In genomic region chr14:24162083-24162482, GRCh38 we compare ENCODE assay signal across 8 cellular contexts. TPM values are rescaled to one million over a fixed set of nuclear protein-coding genes. Genes with fewer than 3 reads are reported as not detected.
DNase-seq lines count a peak whose midpoint lies in the region; ATAC-seq, FAIRE-seq and TF ChIP-seq lines count a peak whose summit lies in the region.

No MANE protein-coding gene starts in this region.

- no peaks in the 10 kb centered on the region for H3K9me3 Mint-ChIP-seq in activated naive CD8-positive, alpha-beta T cell treated with anti-CD3 and anti-CD28 coated beads, Interleukin-2, amount 50 U/mL, for 24 hours
- H3K9me3 Mint-ChIP-seq in stimulated activated naive CD8-positive, alpha-beta T cell treated with anti-CD3 and anti-CD28 coated beads, Interleukin-15, Interleukin-2, amounts not matched to agents 100 ng/mL and 50 ng/mL, for 24 hours = no peaks in the 10 kb centered on the region

- ATAC-seq in activated naive CD8-positive, alpha-beta T cell treated with anti-CD3 and anti-CD28 coated beads, Interleukin-2, amount 50 U/mL, for 24 hours = peak; percentile 26

- H3K4me3 ChIP-seq in HUES64 (ENCODE audit: low read length) (0 out of 2 replicates have a peak overlapping the region, but pooled peaks have one; percentile 58), kidney (ENCODE audit: low read length in 2 of 2) (peak overlapping the region; percentile 98)

- FAIRE-seq in kidney (lab: Jason Lieb, UNC) = no peak

- H3K4me1 ChIP-seq in HUES64 (ENCODE audit: insufficient read depth, low read length) (peaks cover 3% of the 10 kb centered on the region; the same call in 1 of the 2 replicates), kidney (ENCODE audit: control insufficient read depth in 1 of 2, insufficient read depth in 1 of 2, low read depth in 1 of 2, low read length in 2 of 2) (peaks cover 11 to 20% of the 10 kb centered on the region in 2 donors)

- H3K36me3 ChIP-seq in HUES64 (ENCODE audit: insufficient read depth, low read length) (peaks cover 67% of the 10 kb centered on the region), kidney (ENCODE audit: control insufficient read depth in 1 of 2, insufficient read depth in 2 of 2, low read length in 2 of 2) (peaks cover 37 to 61% of the 10 kb centered on the region in 2 donors)

- intact Hi-C loops in kidney (cut with DNase I) = no loop called here

- peak overlapping the region; percentile 97 for H3K4me3 Mint-ChIP-seq in activated naive CD8-positive, alpha-beta T cell treated with anti-CD3 and anti-CD28 coated beads, Interleukin-2, amount 50 U/mL, for 24 hours
- peak overlapping the region; percentile 97 for H3K4me3 Mint-ChIP-seq in stimulated activated naive CD8-positive, alpha-beta T cell treated with anti-CD3 and anti-CD28 coated beads, Interleukin-15, Interleukin-2, amounts not matched to agents 100 ng/mL and 50 ng/mL, for 24 hours

- H3K27ac Mint-ChIP-seq in activated naive CD8-positive, alpha-beta T cell treated with anti-CD3 and anti-CD28 coated beads, Interleukin-2, amount 50 U/mL, for 24 hours = peak overlapping the region; percentile 100
- peak overlapping the region; percentile 100 for H3K27ac Mint-ChIP-seq in stimulated activated naive CD8-positive, alpha-beta T cell treated with anti-CD3 and anti-CD28 coated beads, Interleukin-15, Interleukin-2, amounts not matched to agents 100 ng/mL and 50 ng/mL, for 24 hours

- no peak overlapping the region for H3K27ac ChIP-seq in HUES64 (ENCODE audit: low read depth, low read length)
- peak overlapping the region; percentile 98 to 99 for H3K27ac ChIP-seq in kidney (ENCODE audit: low read depth in 2 of 2, low read length in 2 of 2)

- H3K27me3 ChIP-seq in HUES64 (ENCODE audit: insufficient read depth, low read length) = no peaks in the 10 kb centered on the region

- H3K4me1 Mint-ChIP-seq in activated naive CD8-positive, alpha-beta T cell treated with anti-CD3 and anti-CD28 coated beads, Interleukin-2, amount 50 U/mL, for 24 hours = peaks cover 46% of the 10 kb centered on the region
- H3K4me1 Mint-ChIP-seq in stimulated activated naive CD8-positive, alpha-beta T cell treated with anti-CD3 and anti-CD28 coated beads, Interleukin-15, Interleukin-2, amounts not matched to agents 100 ng/mL and 50 ng/mL, for 24 hours (ENCODE audit: low read depth) = peaks cover 51% of the 10 kb centered on the region

- peaks cover 66% of the 10 kb centered on the region for H3K36me3 Mint-ChIP-seq in activated naive CD8-positive, alpha-beta T cell treated with anti-CD3 and anti-CD28 coated beads, Interleukin-2, amount 50 U/mL, for 24 hours (ENCODE audit: low read depth)
- peaks cover 83% of the 10 kb centered on the region for H3K36me3 Mint-ChIP-seq in stimulated activated naive CD8-positive, alpha-beta T cell treated with anti-CD3 and anti-CD28 coated beads, Interleukin-15, Interleukin-2, amounts not matched to agents 100 ng/mL and 50 ng/mL, for 24 hours (ENCODE audit: low read depth)

- DNase-seq in activated naive CD8-positive, alpha-beta T cell treated with anti-CD3 and anti-CD28 coated beads, Interleukin-2, amount 50 U/mL, for 24 hours = peak; percentile 36
- DNase-seq in kidney = peak; percentile 61
- DNase-seq in DMS114 treated with DMSO at 0.1 percent for 48 hours (lab: John Stamatoyannopoulos, UW; ENCODE audit: unreplicated experiment) = no peak
- no peak for DNase-seq in NCI-H146 treated with DMSO at 0.1 percent for 48 hours (lab: John Stamatoyannopoulos, UW; ENCODE audit: unreplicated experiment)
- no peak for DNase-seq in GOT3 (lab: John Stamatoyannopoulos, UW)
- DNase-seq in NCI-H526 (lab: John Stamatoyannopoulos, UW) = no peak

- no peak for TF ChIP-seq CTCF in kidney (IDR thresholded peaks at IDR 0.05; ENCODE audit: borderline replicate concordance, extremely low read depth, insufficient read depth)

- H3K27me3 Mint-ChIP-seq in activated naive CD8-positive, alpha-beta T cell treated with anti-CD3 and anti-CD28 coated beads, Interleukin-2, amount 50 U/mL, for 24 hours = peaks cover 2% of the 10 kb centered on the region
- no peaks in the 10 kb centered on the region for H3K27me3 Mint-ChIP-seq in stimulated activated naive CD8-positive, alpha-beta T cell treated with anti-CD3 and anti-CD28 coated beads, Interleukin-15, Interleukin-2, amounts not matched to agents 100 ng/mL and 50 ng/mL, for 24 hours

- H3K9me3 ChIP-seq in HUES64 (ENCODE audit: insufficient read depth, low read depth, low read length) (no peaks in the 10 kb centered on the region), kidney (ENCODE audit: control insufficient read depth in 1 of 2, low read length in 2 of 2) (no peaks in the 10 kb centered on the region)

- no peak overlapping the region for H3K9ac ChIP-seq in HUES64 (ENCODE audit: low read depth, low read length)
- H3K9ac ChIP-seq in kidney (ENCODE audit: low read length in 2 of 2) = peak overlapping the region; percentile 96 to 98

- 95% methylated on average over 8 of the region's 8 CpGs for WGBS in HUES64

RNA-seq across cellular contexts. Expression of gene IRF9, which starts 1.0 kb away (rescaled TPM):
- 6.0 TPM for polyA plus RNA-seq in HUES64 (2013, experiment 1 of 2)
- polyA plus RNA-seq in HUES64 (2013, experiment 2 of 2) = 7.1 TPM
- total RNA-seq in kidney = 141 TPM
- polyA plus RNA-seq in kidney (ENCODE audit: insufficient read depth, low read depth, low replicate concordance) = 88.9 TPM

RNA-seq across cellular contexts. Expression of gene REC8, which starts 9.8 kb away (rescaled TPM):
- 26.2 TPM for polyA plus RNA-seq in HUES64 (2013, experiment 1 of 2)
- polyA plus RNA-seq in HUES64 (2013, experiment 2 of 2) = 40.6 TPM
- total RNA-seq in kidney = 39.9 TPM
- polyA plus RNA-seq in kidney (ENCODE audit: insufficient read depth, low read depth, low replicate concordance) = 51.4 TPM

RNA-seq across cellular contexts. Expression of gene RNF31, which starts 14.8 kb away (rescaled TPM):
- 33.3 TPM for polyA plus RNA-seq in HUES64 (2013, experiment 1 of 2)
- 43.2 TPM for polyA plus RNA-seq in HUES64 (2013, experiment 2 of 2)
- total RNA-seq in kidney = 69.0 TPM
- polyA plus RNA-seq in kidney (ENCODE audit: insufficient read depth, low read depth, low replicate concordance) = 64.0 TPM

RNA-seq across cellular contexts. Expression of gene PSME2, which starts 15.7 kb away (rescaled TPM):
- polyA plus RNA-seq in HUES64 (2013, experiment 1 of 2) = 80.0 TPM
- 87.1 TPM for polyA plus RNA-seq in HUES64 (2013, experiment 2 of 2)
- 148 TPM for total RNA-seq in kidney
- 289 TPM for polyA plus RNA-seq in kidney (ENCODE audit: insufficient read depth, low read depth, low replicate concordance)

RNA-seq across cellular contexts. Expression of gene EMC9, which starts 20.7 kb away (rescaled TPM):
- 26.7 TPM for polyA plus RNA-seq in HUES64 (2013, experiment 1 of 2)
- polyA plus RNA-seq in HUES64 (2013, experiment 2 of 2) = 30.4 TPM
- total RNA-seq in kidney = 22.1 TPM
- polyA plus RNA-seq in kidney (ENCODE audit: insufficient read depth, low read depth, low replicate concordance) = 62.5 TPM

Comparison
In these comparisons a context has a peak if more than half of its experiments do, and no peak if none do; other contexts are left out.
1. DNase-seq: peak in activated naive CD8-positive, alpha-beta T cell treated with anti-CD3 and anti-CD28 coated beads, Interleukin-2, amount 50 U/mL, for 24 hours (single experiment) and kidney (single experiment); none in DMS114 treated with DMSO at 0.1 percent for 48 hours (single experiment), NCI-H146 treated with DMSO at 0.1 percent for 48 hours (single experiment), GOT3 (single experiment) and NCI-H526 (0 of 2).